1 cellular context compared by ENCODE assay signal in genomic region chr7:23394828-23395227, GRCh38.
TF ChIP-seq lines count a peak whose summit lies in the region.

No MANE protein-coding gene starts in this region.

TF ChIP-seq in GM23338, 12 proteins besides CTCF, POLR2A, EP300 and RAD21 (continued from another document):
- TF ChIP-seq ZNF331 (CRISPR knock-in tag; IDR thresholded peaks at IDR 0.05; ENCODE audit: low read depth), result no peak
- TF ChIP-seq CREB1 (CRISPR knock-in tag; IDR thresholded peaks at IDR 0.05; ENCODE audit: low read depth), result no peak
- no peak for TF ChIP-seq EZH2phosphoT487 (IDR thresholded peaks at IDR 0.05; ENCODE audit: unreplicated experiment)
- no peak for TF ChIP-seq NANOG (IDR thresholded peaks at IDR 0.05; ENCODE audit: borderline replicate concordance)
- TF ChIP-seq STAT1 (IDR thresholded peaks at IDR 0.05; ENCODE audit: unreplicated experiment), result no peak
- TF ChIP-seq POLR2AphosphoS5 (IDR thresholded peaks at IDR 0.05; ENCODE audit: low read depth), result no peak
- TF ChIP-seq ZNF462 (CRISPR knock-in tag; IDR thresholded peaks at IDR 0.05), result no peak
